In genomic region chr6:105278813-105279212, GRCh38 we compare ENCODE assay signal across 1 cellular context.
TF ChIP-seq lines count a peak whose summit lies in the region.

No MANE protein-coding gene starts in this region.

TF ChIP-seq in GM23338, 12 proteins besides CTCF, POLR2A, EP300 and RAD21 (continued from another document):
- TF ChIP-seq ZNF462 (CRISPR knock-in tag; IDR thresholded peaks at IDR 0.05), result no peak
